Comparison of ENCODE assay signal across 21 cellular contexts in the genomic region with DNA sequence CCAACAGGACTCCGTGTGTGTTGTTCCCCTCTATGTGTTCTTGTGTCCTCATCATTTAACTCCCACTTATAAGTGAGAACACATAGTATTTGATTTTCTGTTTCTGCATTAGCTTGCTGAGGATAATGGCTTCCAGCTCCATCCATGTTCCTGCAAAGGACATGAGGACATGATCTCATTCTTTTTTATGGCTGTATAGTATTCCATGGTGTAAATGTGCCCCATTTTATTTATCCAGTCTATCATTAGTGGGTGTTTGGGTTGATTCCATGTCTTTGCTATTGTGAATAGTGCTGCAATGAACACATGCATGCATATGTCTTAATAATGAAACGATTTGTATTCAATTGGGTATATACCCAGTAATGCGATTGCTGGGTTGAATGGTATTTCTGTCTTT. TPM values are rescaled to one million over a fixed set of nuclear protein-coding genes. Genes with fewer than 3 reads are reported as not detected.
DNase-seq lines count a peak whose midpoint lies in the region; ATAC-seq, FAIRE-seq and TF ChIP-seq lines count a peak whose summit lies in the region.
"Had no signal": no experiment of that assay in that cellular context is flagged by ENCODE, and none has a peak within 500 bp of the region (broad histone marks: within the 10 kb centered on the region; RNA-seq: fewer than 3 reads in every experiment).

No MANE protein-coding gene starts in this region.

- in situ Hi-C loops in HepG2 (cut with HindIII; ENCODE audit: extremely low pct_ligation_motif_present, low pct_unique_long_range_greater_than_20kb) (no loop called here), K562 (cut with MboI) (no loop called here)

- intact Hi-C loops in HepG2 (cut with micrococcal nuclease; ENCODE audit: unreplicated experiment) (no loop called here), right lobe of liver (cut with DNase I) (no loop called here), K562 (cut with micrococcal nuclease) (no loop called here)

- CTCF ChIA-PET in HepG2 (lab: Yijun Ruan, JAX; ENCODE audit: low intra/inter-chr PET ratio, low total read pairs) (no interaction called here), K562 (lab: Yijun Ruan, JAX; ENCODE audit: low intra/inter-chr PET ratio) (no interaction called here)

- H3K36me3 Mint-ChIP-seq in nephron (ENCODE audit: low read depth) (no peaks in the 10 kb centered on the region), mesothelial cell of epicardium (no peaks in the 10 kb centered on the region)
- H3K36me3 Mint-ChIP-seq: CD4-positive, CD25-positive, alpha-beta regulatory T cell; CD8-positive, alpha-beta T cell had no signal

- peak overlapping the region in 2 of 3 experiments; percentile 64 to 79 for H3K27ac Mint-ChIP-seq in nephron
- no peak overlapping the region for H3K27ac Mint-ChIP-seq in mesothelial cell of epicardium
- H3K27ac Mint-ChIP-seq: B cell; CD4-positive, CD25-positive, alpha-beta regulatory T cell; CD8-positive, alpha-beta T cell had no signal

- POLR2A ChIA-PET in HepG2 (lab: Yijun Ruan, JAX) (no interaction called here), K562 (lab: Yijun Ruan, JAX) (no interaction called here)

- FAIRE-seq in HepG2 (lab: Jason Lieb, UNC) (peak; percentile 34), K562 (lab: Jason Lieb, UNC) (no peak)
- FAIRE-seq: A204.1, G401.6, GM12892 had no signal

- no peak for TF ChIP-seq CTCF in HepG2 (CRISPR knock-in tag; IDR thresholded peaks at IDR 0.05)
- no peak for TF ChIP-seq CTCF in right lobe of liver (IDR thresholded peaks at IDR 0.05)
- no peak for TF ChIP-seq CTCF in K562 (IDR thresholded peaks at IDR 0.05 in 2 of 3, conservative IDR thresholded peaks at IDR 0.05 in 1 of 3; ENCODE audit: insufficient read depth in 2 of 3, low read depth in 1 of 3, low read length in 3 of 3)
- no peak for TF ChIP-seq CTCF in nephron (IDR thresholded peaks at IDR 0.05; ENCODE audit: unreplicated experiment in 3 of 3)
- no peak for TF ChIP-seq CTCF in mesothelial cell of epicardium (IDR thresholded peaks at IDR 0.05; ENCODE audit: unreplicated experiment)

- H3K9me3 ChIP-seq in HepG2 (ENCODE audit: low read length) (no peaks in the 10 kb centered on the region), right lobe of liver (no peaks in the 10 kb centered on the region), K562 (replicated peaks; ENCODE audit: control insufficient read depth, insufficient read depth, low read depth, low read length) (no peaks in the 10 kb centered on the region)
- H3K9me3 ChIP-seq: Caco-2 had no signal

- no peaks in the 10 kb centered on the region for H3K36me3 ChIP-seq in HepG2 (replicated peaks in 1 of 2; ENCODE audit: control insufficient read depth in 1 of 2, insufficient read depth in 2 of 2, low read length in 2 of 2)
- H3K36me3 ChIP-seq in right lobe of liver = no peaks in the 10 kb centered on the region
- H3K36me3 ChIP-seq in K562 (ENCODE audit: control insufficient read depth, insufficient read depth, low read length) = no peaks in the 10 kb centered on the region
- H3K36me3 ChIP-seq: BLaER1 had no signal

- no peaks in the 10 kb centered on the region for H3K79me2 ChIP-seq in HepG2 (ENCODE audit: insufficient read depth, low read length)
- no peaks in the 10 kb centered on the region for H3K79me2 ChIP-seq in K562 (ENCODE audit: control insufficient read depth, insufficient read depth, low read length)

- H3K4me2 ChIP-seq in HepG2 (ENCODE audit: low read depth, low read length) (no peak overlapping the region), K562 (ENCODE audit: insufficient read depth, low read length) (no peak overlapping the region)
- H3K4me2 ChIP-seq: BLaER1 had no signal

- H2AFZ ChIP-seq in HepG2 (ENCODE audit: low read length) (no peak overlapping the region), K562 (ENCODE audit: low read depth, low read length) (no peak overlapping the region)

- no peaks in the 10 kb centered on the region for H3K9me3 Mint-ChIP-seq in nephron
- peaks cover 6% of the 10 kb centered on the region for H3K9me3 Mint-ChIP-seq in mesothelial cell of epicardium
- H3K9me3 Mint-ChIP-seq: CD8-positive, alpha-beta T cell had no signal

- H3K9ac ChIP-seq in HepG2 (ENCODE audit: insufficient read depth, low read depth, low read length) (no peak overlapping the region), K562 (ENCODE audit: insufficient read depth in 1 of 2, low read depth in 2 of 2, low read length in 2 of 2) (no peak overlapping the region)
- H3K9ac ChIP-seq: BLaER1 had no signal

- TF ChIP-seq RAD21 in HepG2 (CRISPR knock-in tag; IDR thresholded peaks at IDR 0.05) (no peak), K562 (CRISPR knock-in tag; conservative IDR thresholded peaks at IDR 0.05 in 1 of 2, IDR thresholded peaks at IDR 0.05 in 1 of 2) (no peak)

- H3K4me3 Mint-ChIP-seq in nephron (no peak overlapping the region), mesothelial cell of epicardium (no peak overlapping the region)
- H3K4me3 Mint-ChIP-seq: B cell; CD4-positive, CD25-positive, alpha-beta regulatory T cell; CD8-positive, alpha-beta T cell had no signal

- H3K27me3 Mint-ChIP-seq in nephron (ENCODE audit: low read depth) = no peaks in the 10 kb centered on the region
- peaks cover 2% of the 10 kb centered on the region for H3K27me3 Mint-ChIP-seq in mesothelial cell of epicardium (ENCODE audit: low read depth)
- H3K27me3 Mint-ChIP-seq: B cell had no signal

- H3K4me3 ChIP-seq in HepG2 (replicated peaks in 1 of 3; ENCODE audit: insufficient read depth in 1 of 3, low read depth in 2 of 3, low read length in 3 of 3) (no peak overlapping the region), right lobe of liver (no peak overlapping the region), K562 (no peak overlapping the region)
- H3K4me3 ChIP-seq: BLaER1 had no signal

- H3K4me1 ChIP-seq in HepG2 (ENCODE audit: insufficient read depth, low read length) = no peaks in the 10 kb centered on the region
- no peaks in the 10 kb centered on the region for H3K4me1 ChIP-seq in right lobe of liver
- no peaks in the 10 kb centered on the region for H3K4me1 ChIP-seq in K562 (replicated peaks in 1 of 2; ENCODE audit: control insufficient read depth in 2 of 2, insufficient read depth in 2 of 2, low read length in 2 of 2)
- H3K4me1 ChIP-seq: Caco-2 had no signal

- TF ChIP-seq EP300 in HepG2 (IDR thresholded peaks at IDR 0.05; ENCODE audit: low read depth in 2 of 2, low read length in 2 of 2) (no peak), HepG2 (CRISPR knock-in tag; IDR thresholded peaks at IDR 0.05; ENCODE audit: borderline replicate concordance) (no peak), K562 (IDR thresholded peaks at IDR 0.05; ENCODE audit: low read length) (no peak)

- no peaks in the 10 kb centered on the region for H3K9me1 ChIP-seq in K562 (ENCODE audit: control insufficient read depth, insufficient read depth, low read length)

- no peaks in the 10 kb centered on the region; a peak in 1 of 5 replicates for H3K27me3 ChIP-seq in HepG2 (ENCODE audit: control insufficient read depth in 1 of 2, insufficient read depth in 2 of 2, low read length in 2 of 2)
- no peaks in the 10 kb centered on the region for H3K27me3 ChIP-seq in right lobe of liver
- H3K27me3 ChIP-seq in K562 (ENCODE audit: control insufficient read depth in 2 of 2, insufficient read depth in 2 of 2, low read length in 2 of 2) = peaks cover 12 to 19% of the 10 kb centered on the region in 2 experiments
- H3K27me3 ChIP-seq: BLaER1 had no signal

- DNase-seq in HepG2 (ENCODE audit: low spot score) (no peak), right lobe of liver (no peak), K562 (ENCODE audit: extremely low read depth in 1 of 4, low spot score in 3 of 4) (no peak), mesothelial cell of epicardium (ENCODE audit: low spot score in 2 of 2, unreplicated experiment in 2 of 2) (no peak), NCI-H1694 (lab: John Stamatoyannopoulos, UW) (no peak)
- DNase-seq: Caco-2; CD4-positive, CD25-positive, alpha-beta regulatory T cell; CD8-positive, alpha-beta T cell; DMS153; DND-41; GOT3; H7; HCEC 1CT had no signal

- H3K4me1 Mint-ChIP-seq in nephron = peaks cover 7% of the 10 kb centered on the region
- H3K4me1 Mint-ChIP-seq in mesothelial cell of epicardium = peaks cover 22% of the 10 kb centered on the region
- H3K4me1 Mint-ChIP-seq: B cell; CD4-positive, CD25-positive, alpha-beta regulatory T cell had no signal

- WGBS in HepG2 (ENCODE audit: low lambda C conversion rate) = 16% methylated on average over 3 of the region's 3 CpGs
- WGBS in right lobe of liver (ENCODE audit: insufficient coverage, low coverage, low lambda C conversion rate, missing lambda C conversion rate) = 60% methylated on average over 3 of the region's 3 CpGs
- 7% methylated on average over 3 of the region's 3 CpGs for WGBS in K562 (ENCODE audit: insufficient coverage, low coverage, missing lambda C conversion rate)

- H3K27ac ChIP-seq in HepG2 (ENCODE audit: extremely low read length, insufficient read depth, low read length) (no peak overlapping the region), right lobe of liver (no peak overlapping the region), K562 (ENCODE audit: extremely low read depth, low read depth, low read length) (no peak overlapping the region)
- H3K27ac ChIP-seq: 22Rv1, BLaER1, C4-2B had no signal

- ATAC-seq in HepG2 = no peak
- ATAC-seq in right lobe of liver = no peak
- ATAC-seq in K562 = no peak
- ATAC-seq: CD8-positive, alpha-beta T cell had no signal

- TF ChIP-seq POLR2A in HepG2 (IDR thresholded peaks at IDR 0.05; ENCODE audit: insufficient read depth in 1 of 2, low read depth in 2 of 2, low read length in 2 of 2) (no peak), right lobe of liver (IDR thresholded peaks at IDR 0.05) (no peak), K562 (conservative IDR thresholded peaks at IDR 0.05) (no peak)

- BruUV-seq in HepG2 (replicated peaks; lab: Mats Ljungman, UMichigan) = no TSS peak
- no TSS peak for BruUV-seq in K562 (replicated peaks; lab: Mats Ljungman, UMichigan)

- H4K20me1 ChIP-seq in HepG2 (ENCODE audit: insufficient read depth, low read length) (no peaks in the 10 kb centered on the region), K562 (replicated peaks; ENCODE audit: control insufficient read depth, insufficient read depth, low read length) (no peaks in the 10 kb centered on the region)
- H4K20me1 ChIP-seq: BLaER1 had no signal

RNA-seq across cellular contexts. Expression of a gene that starts 28.5 kb away (rescaled TPM):
- total RNA-seq in HepG2 (2016; rRNA removed; fragmentation: Illumina TruSeq; extraction: Trizol) (88.1 and 140 TPM in 2 replicates), right lobe of liver (10 to 100 TPM; 26.3 to 42.3 (median 33.5) TPM), K562 (2014; rRNA removed) (107 and 130 TPM in 2 replicates), K562 (2014; rRNA removed; fragmentation: Illumina TruSeq; extraction: Trizol) (159 and 195 TPM in 2 replicates), K562 (2015; rRNA removed; fragmentation: Illumina TruSeq; extraction: Trizol) (179 and 186 TPM in 2 replicates), K562 (2021) (131 and 159 TPM in 2 replicates), mesothelial cell of epicardium (194 to 203 TPM (median 203 TPM) in 3 replicates)
- total RNA-seq in HepG2 (2016; cell fraction: cytosol; rRNA removed; fragmentation: Illumina TruSeq; extraction: Trizol; ENCODE audit: low read depth) = 5.7 and 6.6 TPM in 2 replicates
- 85.6 and 135 TPM in 2 replicates for total RNA-seq in HepG2 (2016; cell fraction: insoluble cytoplasmic fraction; rRNA removed; fragmentation: Illumina TruSeq; extraction: Trizol)
- 21.7 and 22.0 TPM in 2 replicates for total RNA-seq in HepG2 (2016; cell fraction: membrane; rRNA removed; fragmentation: Illumina TruSeq; extraction: Trizol)
- total RNA-seq in HepG2 (2016; cell fraction: nucleus; rRNA removed; fragmentation: Illumina TruSeq; extraction: Trizol) = 78.5 and 79.6 TPM in 2 replicates
- polyA plus RNA-seq in HepG2 (2011; rRNA removed) (20.3 and 27.6 TPM in 2 replicates), K562 (2011; rRNA removed) (66.0 and 103 TPM in 2 replicates), K562 (2014; fragmentation: Illumina TruSeq; extraction: Trizol) (141 and 166 TPM in 2 replicates), K562 (2014; fragmentation: Nextera tagmentation; extraction: Ambion mirVana) (10 to 100 TPM; 45.3 to 57.8 TPM), K562 (2014; rRNA removed) (102 and 134 TPM in 2 replicates)
- 7.3 and 13.7 TPM in 2 replicates for polyA plus RNA-seq in HepG2 (2011; cell fraction: cytosol; rRNA removed)
- 13.3 and 17.5 TPM in 2 replicates for polyA plus RNA-seq in HepG2 (2011; cell fraction: nucleus; rRNA removed)
- 38.5 and 59.6 TPM in 2 replicates for polyA plus RNA-seq in HepG2 (2012)
- polyA plus RNA-seq in HepG2 (2016; cell fraction: cytosol; fragmentation: Illumina TruSeq; extraction: Trizol; ENCODE audit: low read depth) = 2.3 and 2.5 TPM in 2 replicates
- polyA plus RNA-seq in HepG2 (2016; cell fraction: insoluble cytoplasmic fraction; fragmentation: Illumina TruSeq; extraction: Trizol; ENCODE audit: low read depth) = 113 and 114 TPM in 2 replicates
- polyA plus RNA-seq in HepG2 (2016; cell fraction: membrane; fragmentation: Illumina TruSeq; extraction: Trizol; ENCODE audit: low read depth) = 7.9 and 9.4 TPM in 2 replicates
- 84.6 and 86.1 TPM in 2 replicates for polyA plus RNA-seq in HepG2 (2016; cell fraction: nucleus; fragmentation: Illumina TruSeq; extraction: Trizol; ENCODE audit: insufficient read depth, low read depth)
- 10.0 and 13.4 TPM in 2 replicates for polyA minus RNA-seq in HepG2 (2011; rRNA and poly(A)+ RNA removed; ENCODE audit: low replicate concordance)
- 32.4 and 35.7 TPM in 2 replicates for polyA minus RNA-seq in HepG2 (2011; cell fraction: cytosol; rRNA and poly(A)+ RNA removed)
- 94.6 and 94.9 TPM in 2 replicates for polyA minus RNA-seq in HepG2 (2011; cell fraction: nucleus; rRNA and poly(A)+ RNA removed)
- total RNA-seq in K562 (2011; cell fraction: chromatin; rRNA removed; ENCODE audit: low replicate concordance) = 34.4 and 197 TPM in 2 replicates
- total RNA-seq in K562 (2011; cell fraction: nucleolus; rRNA removed) = 11.8 and 19.3 TPM in 2 replicates
- 35.7 and 45.5 TPM in 2 replicates for total RNA-seq in K562 (2011; cell fraction: nucleoplasm; rRNA removed)
- polyA plus RNA-seq in K562 (2011; cell fraction: cytosol; rRNA removed) = 8.5 and 26.9 TPM in 2 replicates
- polyA plus RNA-seq in K562 (2011; cell fraction: nucleus; rRNA removed) = 26.6 and 45.8 TPM in 2 replicates
- 115 and 117 TPM in 2 replicates for polyA plus RNA-seq in K562 (2012)
- polyA minus RNA-seq in K562 (2011; rRNA and poly(A)+ RNA removed) = 154 and 181 TPM in 2 replicates
- polyA minus RNA-seq in K562 (2011; cell fraction: cytosol; rRNA and poly(A)+ RNA removed) = 55.0 and 70.0 TPM in 2 replicates
- polyA minus RNA-seq in K562 (2011; cell fraction: nucleus; rRNA and poly(A)+ RNA removed) = 46.3 and 98.4 TPM in 2 replicates
